ENCODE assay signal across 1 cellular context in genomic region chr3:161104561-161105551, GRCh38.
TF ChIP-seq lines count a peak whose summit lies in the region.

Gene B3GALNT1 (minus strand): TSS chr3:161105349. CDS start chr3:161086754, 18,595 bp downstream.

TF ChIP-seq in HepG2, 621 proteins besides CTCF, POLR2A, EP300 and RAD21 (continued from another document):
- no peak for TF ChIP-seq ZNF142 (CRISPR knock-in tag; IDR thresholded peaks at IDR 0.05)
TF ChIP-seq in HepG2: peak in this region for 0.
